20 cellular contexts compared by ENCODE assay signal in the genomic region with DNA sequence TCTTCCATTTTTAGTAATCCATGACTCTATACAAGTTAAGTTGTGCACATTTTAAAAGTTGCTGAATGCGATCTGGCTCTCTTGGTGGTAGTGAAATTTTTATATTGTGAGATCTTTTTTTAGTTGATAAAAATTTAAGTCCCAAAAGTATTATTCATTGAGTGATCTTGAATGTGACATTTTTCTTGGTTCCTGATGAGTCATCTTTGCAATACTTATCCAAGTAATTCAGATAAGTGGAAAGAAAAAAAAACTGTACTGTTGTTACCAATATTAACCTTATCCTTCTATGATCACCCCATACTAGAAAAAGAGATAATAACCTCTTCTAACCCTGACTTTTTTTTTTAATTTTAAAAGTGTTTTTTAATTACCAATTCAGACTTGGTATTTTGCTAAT.
DNase-seq lines count a peak whose midpoint lies in the region; ATAC-seq and TF ChIP-seq lines count a peak whose summit lies in the region.
"Had no signal": no experiment of that assay in that cellular context is flagged by ENCODE, and none has a peak within 500 bp of the region (broad histone marks: within the 10 kb centered on the region; RNA-seq: fewer than 3 reads in every experiment).

No MANE protein-coding gene starts in this region.

- H3K14ac ChIP-seq in IMR-90 (replicated peaks; ENCODE audit: low read depth, low read length), result no peak overlapping the region

- H4K8ac ChIP-seq in IMR-90 (ENCODE audit: low read depth in 2 of 2, low read length in 2 of 2), result no peak overlapping the region

- H2AK5ac ChIP-seq in IMR-90 (ENCODE audit: low read depth, low read length), result no peak overlapping the region

- H3K9ac ChIP-seq in IMR-90 (ENCODE audit: low read depth, low read length), result no peak overlapping the region

- H3K9me3 ChIP-seq in IMR-90 (ENCODE audit: control insufficient read depth, insufficient read depth, low read length) (no peaks in the 10 kb centered on the region), stomach (no peaks in the 10 kb centered on the region)

- TF ChIP-seq POLR2A in IMR-90 (IDR thresholded peaks at IDR 0.05; ENCODE audit: low read depth, low read length) (no peak), stomach (IDR thresholded peaks at IDR 0.05) (no peak)

- peaks cover 14% of the 10 kb centered on the region for H3K4me1 Mint-ChIP-seq in stimulated activated memory B cell treated with anti-CD40 and anti-IgM and Interleukin-4, amounts not matched to agents 10 μg/mL and 1 μg/mL and 100 μg/mL, for 72 hours
- no peaks in the 10 kb centered on the region for H3K4me1 Mint-ChIP-seq in activated CD8-positive, alpha-beta T cell treated with anti-CD3 and anti-CD28 coated beads, Interleukin-2, amount 10 ng/mL, durations not matched to agents 7 days and 5 days (ENCODE audit: low read depth)
- H3K4me1 Mint-ChIP-seq: IgD-negative memory B cell had no signal

- no peaks in the 10 kb centered on the region for H3K27me3 Mint-ChIP-seq in stimulated activated memory B cell treated with anti-CD40 and anti-IgM and Interleukin-4, amounts not matched to agents 10 μg/mL and 1 μg/mL and 100 μg/mL, for 72 hours
- no peaks in the 10 kb centered on the region for H3K27me3 Mint-ChIP-seq in activated CD8-positive, alpha-beta T cell treated with anti-CD3 and anti-CD28 coated beads, Interleukin-2, amount 10 ng/mL, durations not matched to agents 7 days and 5 days (ENCODE audit: low read depth)
- H3K27me3 Mint-ChIP-seq: IgD-negative memory B cell had no signal

- H2AK9ac ChIP-seq in IMR-90 (replicated peaks; ENCODE audit: low read depth, low read length, poor library complexity), result no peak overlapping the region

- peak overlapping the region; percentile 19 for H3K27ac Mint-ChIP-seq in stimulated activated memory B cell treated with anti-CD40 and anti-IgM and Interleukin-4, amounts not matched to agents 10 μg/mL and 1 μg/mL and 100 μg/mL, for 72 hours
- H3K27ac Mint-ChIP-seq in activated CD8-positive, alpha-beta T cell treated with anti-CD3 and anti-CD28 coated beads, Interleukin-2, amount 10 ng/mL, durations not matched to agents 7 days and 5 days, result no peak overlapping the region
- H3K27ac Mint-ChIP-seq: IgD-negative memory B cell had no signal

- TF ChIP-seq CTCF in IMR-90 (conservative IDR thresholded peaks at IDR 0.05; ENCODE audit: low read depth, low read length) (no peak), stomach (IDR thresholded peaks at IDR 0.05) (no peak)

- no peak overlapping the region for H3K27ac ChIP-seq in IMR-90 (ENCODE audit: insufficient read depth, low read length)
- H3K27ac ChIP-seq in stomach, result no peak overlapping the region
- H3K27ac ChIP-seq: RWPE1 had no signal

- H4K20me1 ChIP-seq in IMR-90 (ENCODE audit: insufficient read depth, low read length), result no peaks in the 10 kb centered on the region

- no peaks in the 10 kb centered on the region for H3K27me3 ChIP-seq in IMR-90 (ENCODE audit: control insufficient read depth, insufficient read depth, low read length)
- no peaks in the 10 kb centered on the region for H3K27me3 ChIP-seq in stomach

- CTCF ChIA-PET in IMR-90 (lab: Yijun Ruan, JAX), result no interaction called here
- CTCF ChIA-PET in activated CD8-positive, alpha-beta T cell treated with anti-CD3 and anti-CD28 coated beads, Interleukin-2, amount 10 ng/mL, durations not matched to agents 7 days and 5 days (lab: Charles Lee), result no interaction called here

- H3K4ac ChIP-seq in IMR-90 (ENCODE audit: low read depth, low read length), result no peak overlapping the region

- ATAC-seq in IMR-90 (ENCODE audit: low read depth), result no peak
- no peak for ATAC-seq in stimulated activated memory B cell treated with anti-CD40 and anti-IgM and Interleukin-4, amounts not matched to agents 10 μg/mL and 1 μg/mL and 100 μg/mL, for 72 hours
- ATAC-seq in activated CD8-positive, alpha-beta T cell treated with anti-CD3 and anti-CD28 coated beads, Interleukin-2, amount 10 ng/mL, durations not matched to agents 7 days and 5 days, result no peak
- no peak for ATAC-seq in HG03097 (IDR thresholded peaks at IDR 0.05; ENCODE audit: low FRiP score, unreplicated experiment)
- ATAC-seq: GM12878 had no signal

- dilution Hi-C loops in IMR-90 (cut with HindIII; ENCODE audit: low sequenced_read_pairs, unreplicated experiment), result no loop called here

- H3K56ac ChIP-seq in IMR-90 (ENCODE audit: extremely low read depth, insufficient read depth, low read length), result no peak overlapping the region

- in situ Hi-C loops in IMR-90 (cut with MboI; ENCODE audit: low sequenced_read_pairs), result no loop called here

- no peak overlapping the region for H2BK5ac ChIP-seq in IMR-90 (ENCODE audit: low read depth, low read length, poor library complexity, severe bottlenecking)

- no peak overlapping the region for H3K18ac ChIP-seq in IMR-90 (ENCODE audit: low read depth, low read length)

- H2BK15ac ChIP-seq in IMR-90 (ENCODE audit: low read depth, low read length), result no peak overlapping the region

- BruUV-seq in IMR-90 (replicated peaks; lab: Mats Ljungman, UMichigan), result no TSS peak

- H3K36me3 ChIP-seq in IMR-90 (ENCODE audit: control insufficient read depth, insufficient read depth, low read length) (no peaks in the 10 kb centered on the region), stomach (no peaks in the 10 kb centered on the region)

- POLR2A ChIA-PET in IMR-90 (lab: Charles Lee; ENCODE audit: unreplicated experiment), result no interaction called here
- POLR2A ChIA-PET in activated CD8-positive, alpha-beta T cell treated with anti-CD3 and anti-CD28 coated beads, Interleukin-2, amount 10 ng/mL, durations not matched to agents 7 days and 5 days (lab: Charles Lee), result no interaction called here

- no peak overlapping the region for H4K5ac ChIP-seq in IMR-90 (ENCODE audit: low read depth, low read length)

- no peak for TF ChIP-seq EP300 in stomach (IDR thresholded peaks at IDR 0.05)

- WGBS in IMR-90 (ENCODE audit: extremely low coverage in 2 of 2, insufficient read length in 1 of 2), 2 experiments, result no CpG with 5 or more reads among the region's 1 CpG
- WGBS in stomach, 5 donors, result 84 to 93% (median 90%) methylated on average over 1 of the region's 1 CpG

- H3K36me3 Mint-ChIP-seq in stimulated activated memory B cell treated with anti-CD40 and anti-IgM and Interleukin-4, amounts not matched to agents 10 μg/mL and 1 μg/mL and 100 μg/mL, for 72 hours, result no peaks in the 10 kb centered on the region
- H3K36me3 Mint-ChIP-seq in activated CD8-positive, alpha-beta T cell treated with anti-CD3 and anti-CD28 coated beads, Interleukin-2, amount 10 ng/mL, durations not matched to agents 7 days and 5 days (ENCODE audit: low read depth), result no peaks in the 10 kb centered on the region
- H3K36me3 Mint-ChIP-seq: IgD-negative memory B cell had no signal

- H3K9me1 ChIP-seq in IMR-90 (ENCODE audit: insufficient read depth, low read length), result no peaks in the 10 kb centered on the region

- no peak overlapping the region for H3K23ac ChIP-seq in IMR-90 (ENCODE audit: low read depth, low read length)

- peaks cover 2% of the 10 kb centered on the region; the same call in 1 of the 2 replicates for H3K4me1 ChIP-seq in IMR-90 (ENCODE audit: control insufficient read depth, insufficient read depth, low read length)
- H3K4me1 ChIP-seq in stomach, result no peaks in the 10 kb centered on the region

- no peak overlapping the region for H3K4me3 ChIP-seq in IMR-90 (ENCODE audit: insufficient read depth, low read depth, low read length)
- H3K4me3 ChIP-seq in stomach, result no peak overlapping the region
- H3K4me3 ChIP-seq: GM12878 had no signal

- intact Hi-C loops in IMR-90 (cut with micrococcal nuclease), result no loop called here
- intact Hi-C loops in stomach (cut with DNase I; ENCODE audit: low total_unique reads), result no loop called here

- H2AFZ ChIP-seq in IMR-90 (replicated peaks; ENCODE audit: low read length, poor library complexity), result no peak overlapping the region

- H3K4me3 Mint-ChIP-seq in stimulated activated memory B cell treated with anti-CD40 and anti-IgM and Interleukin-4, amounts not matched to agents 10 μg/mL and 1 μg/mL and 100 μg/mL, for 72 hours, result no peak overlapping the region
- no peak overlapping the region for H3K4me3 Mint-ChIP-seq in activated CD8-positive, alpha-beta T cell treated with anti-CD3 and anti-CD28 coated beads, Interleukin-2, amount 10 ng/mL, durations not matched to agents 7 days and 5 days
- H3K4me3 Mint-ChIP-seq: IgD-negative memory B cell had no signal

- no peak overlapping the region for H4K91ac ChIP-seq in IMR-90 (ENCODE audit: insufficient read depth, low read depth, low read length)

- H3K4me2 ChIP-seq in IMR-90 (ENCODE audit: low read depth, low read length), result no peak overlapping the region

- H3K9me3 Mint-ChIP-seq in stimulated activated memory B cell treated with anti-CD40 and anti-IgM and Interleukin-4, amounts not matched to agents 10 μg/mL and 1 μg/mL and 100 μg/mL, for 72 hours, result peaks cover 2% of the 10 kb centered on the region
- H3K9me3 Mint-ChIP-seq in activated CD8-positive, alpha-beta T cell treated with anti-CD3 and anti-CD28 coated beads, Interleukin-2, amount 10 ng/mL, durations not matched to agents 7 days and 5 days (ENCODE audit: insufficient read depth), result no peaks in the 10 kb centered on the region

- TF ChIP-seq RAD21 in IMR-90 (IDR thresholded peaks at IDR 0.05; ENCODE audit: low read length), result no peak

- no peak overlapping the region for H2BK20ac ChIP-seq in IMR-90 (ENCODE audit: low read depth, low read length)

- no peaks in the 10 kb centered on the region for H3K79me1 ChIP-seq in IMR-90 (ENCODE audit: low read depth in 1 of 2, low read length in 2 of 2)

- DNase-seq in EL, result peak; percentile 29
- peak; percentile 45 for DNase-seq in IMR-90
- DNase-seq in dermis blood vessel endothelial cell, result peak; percentile 20
- DNase-seq in stomach, result no peak
- no peak for DNase-seq in activated CD8-positive, alpha-beta T cell treated with anti-CD3 and anti-CD28 coated beads, Interleukin-2, amount 10 ng/mL, durations not matched to agents 7 days and 5 days
- DNase-seq in activated CD4-positive, CD25-positive, alpha-beta regulatory T cell treated with anti-CD3 and anti-CD28 coated beads, Interleukin-2, amount 50 U/mL, for 72 hours, result no peak
- DNase-seq: GDM1, NCI-H1092, NCI-H1417 treated with DMSO at 0.1 percent for 48 hours, NCI-H1694 treated with DMSO at 0.1 percent for 48 hours, NCI-H2081, NCI-H2171, NCI-H226, NCI-H510A, SHP77 had no signal

- H2BK120ac ChIP-seq in IMR-90 (ENCODE audit: low read depth, low read length), result no peak overlapping the region

TF ChIP-seq in IMR-90, 13 proteins besides CTCF, POLR2A, EP300 and RAD21:
- peak; percentile 50; the same call in 1 of the 2 replicates for TF ChIP-seq FOS (IDR thresholded peaks at IDR 0.05; ENCODE audit: low read depth, low read length)
- no peak for TF ChIP-seq MAZ (IDR thresholded peaks at IDR 0.05; ENCODE audit: borderline replicate concordance, low read depth, low read length)

Comparison
In these comparisons a context has a peak if more than half of its experiments do, and no peak if none do; other contexts are left out.
1. DNase-seq: peak in EL (single experiment), IMR-90 (single experiment) and dermis blood vessel endothelial cell (single experiment); none in stomach (single experiment), activated CD8-positive, alpha-beta T cell treated with anti-CD3 and anti-CD28 coated beads, Interleukin-2, amount 10 ng/mL, durations not matched to agents 7 days and 5 days (single experiment) and activated CD4-positive, CD25-positive, alpha-beta regulatory T cell treated with anti-CD3 and anti-CD28 coated beads, Interleukin-2, amount 50 U/mL, for 72 hours (single experiment).